Comparison of ENCODE assay signal across 15 cellular contexts in the genomic region with DNA sequence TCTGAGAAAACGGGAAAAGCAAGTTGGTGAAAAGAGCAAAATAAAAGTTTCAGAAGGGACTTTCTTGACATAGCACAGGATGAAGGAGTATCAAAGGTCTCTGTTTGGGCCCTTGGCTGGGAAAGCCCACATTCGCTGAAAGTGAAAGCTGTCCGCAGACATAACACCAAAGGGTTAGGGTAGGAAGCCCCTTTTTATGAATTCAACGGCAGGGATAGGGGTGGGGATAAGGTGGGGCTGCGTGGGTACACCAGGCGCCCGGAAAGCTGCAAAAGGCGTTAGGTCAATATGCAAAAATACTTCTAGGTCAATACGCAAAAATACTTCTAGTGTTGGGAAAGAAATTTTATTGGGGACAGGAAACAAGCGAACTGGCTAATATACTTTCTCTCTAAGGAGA.
DNase-seq lines count a peak whose midpoint lies in the region; ATAC-seq and TF ChIP-seq lines count a peak whose summit lies in the region.
"Had no signal": no experiment of that assay in that cellular context is flagged by ENCODE, and none has a peak within 500 bp of the region (broad histone marks: within the 10 kb centered on the region; RNA-seq: fewer than 3 reads in every experiment).

No MANE protein-coding gene starts in this region.

- no peak for DNase-seq in MCF 10A (ENCODE audit: unreplicated experiment)
- DNase-seq in mammary epithelial cell, result no peak
- DNase-seq in PC-9, result no peak
- DNase-seq in fibroblast of villous mesenchyme (ENCODE audit: low read depth), result no peak
- DNase-seq in NCI-H1436 treated with DMSO at 0.1 percent for 48 hours (lab: John Stamatoyannopoulos, UW), result no peak
- no peak for DNase-seq in NCI-H345 treated with DMSO at 0.1 percent for 48 hours (lab: John Stamatoyannopoulos, UW; ENCODE audit: unreplicated experiment)
- no peak for DNase-seq in natural killer cell
- DNase-seq: activated CD4-positive, alpha-beta T cell treated with anti-CD3 and anti-CD28 coated beads, Interleukin-2, amount 10 ng/mL, durations not matched to agents 7 days and 5 days; cerebellar nuclear complex; NCI-H1436; NCI-H446 treated with DMSO at 0.1 percent for 48 hours; pancreas; T-helper 9 cell had no signal

- intact Hi-C loops in MCF 10A (cut with micrococcal nuclease) (no loop called here), mammary epithelial cell (cut with micrococcal nuclease) (no loop called here), PC-9 (cut with micrococcal nuclease; ENCODE audit: unreplicated experiment) (no loop called here), natural killer cell (cut with micrococcal nuclease) (no loop called here)

- CTCF ChIA-PET in MCF 10A (lab: Yijun Ruan, JAX), result interaction anchor here (0.7 to 0.8 kb wide), 2 partner anchors 13 to 54 kb away, joined by 3 to 4 read pairs; no protein-coding TSS in a partner anchor
- CTCF ChIA-PET in mammary epithelial cell (lab: Charles Lee; ENCODE audit: low non-redundant PET), result no interaction called here
- CTCF ChIA-PET in PC-9 (lab: Charles Lee), result interaction anchor here (0.7 kb wide), 1 partner anchor 48 kb away, joined by 9 read pairs; no protein-coding TSS in a partner anchor

- H3K9ac ChIP-seq in mammary epithelial cell (ENCODE audit: insufficient read depth, low read length), result no peak overlapping the region

- no peak for TF ChIP-seq CTCF in MCF 10A (IDR thresholded peaks at IDR 0.05; ENCODE audit: unreplicated experiment)
- no peak for TF ChIP-seq CTCF in mammary epithelial cell (conservative IDR thresholded peaks at IDR 0.05 in 1 of 2, IDR thresholded peaks at IDR 0.05 in 1 of 2; ENCODE audit: extremely low read depth in 1 of 2, insufficient read depth in 1 of 2, low read depth in 1 of 2, low read length in 2 of 2)
- TF ChIP-seq CTCF in PC-9 (conservative IDR thresholded peaks at IDR 0.05), result no peak
- no peak for TF ChIP-seq CTCF in fibroblast of villous mesenchyme (IDR thresholded peaks at IDR 0.05; ENCODE audit: insufficient read depth, low read depth, low read length)
- TF ChIP-seq CTCF in natural killer cell (IDR thresholded peaks at IDR 0.05), result no peak

- H3K9me3 ChIP-seq in mammary epithelial cell (replicated peaks; ENCODE audit: insufficient read depth, low read length), result no peaks in the 10 kb centered on the region
- H3K9me3 ChIP-seq in PC-9 (ENCODE audit: insufficient read depth, low read depth), result no peaks in the 10 kb centered on the region
- H3K9me3 ChIP-seq: pancreas had no signal

- no peak overlapping the region for H2AFZ ChIP-seq in mammary epithelial cell (ENCODE audit: low read depth, low read length)
- peak overlapping the region; percentile 87 for H2AFZ ChIP-seq in PC-9

- H3K4me1 ChIP-seq in mammary epithelial cell (ENCODE audit: insufficient read depth, low read length) (peaks cover 2% of the 10 kb centered on the region), PC-9 (replicated peaks; ENCODE audit: insufficient read depth) (peaks cover 6% of the 10 kb centered on the region)
- H3K4me1 ChIP-seq: pancreas had no signal

- BruUV-seq in MCF 10A (replicated peaks; lab: Mats Ljungman, UMichigan) (no TSS peak), mammary epithelial cell (replicated peaks; lab: Mats Ljungman, UMichigan) (no TSS peak), PC-9 (replicated peaks; lab: Mats Ljungman, UMichigan) (no TSS peak)

- H3K9me3 Mint-ChIP-seq in MCF 10A (ENCODE audit: unreplicated experiment), result no peaks in the 10 kb centered on the region
- no peaks in the 10 kb centered on the region for H3K9me3 Mint-ChIP-seq in natural killer cell
- H3K9me3 Mint-ChIP-seq: activated CD4-positive, alpha-beta T cell treated with anti-CD3 and anti-CD28 coated beads, Interleukin-2, amount 10 ng/mL, durations not matched to agents 7 days and 5 days; CD8-positive, alpha-beta T cell had no signal

- H3K27me3 ChIP-seq in mammary epithelial cell (ENCODE audit: insufficient read depth, low read length) (no peaks in the 10 kb centered on the region), PC-9 (ENCODE audit: insufficient read depth, low read depth) (no peaks in the 10 kb centered on the region)

- no peaks in the 10 kb centered on the region for H3K79me2 ChIP-seq in mammary epithelial cell (ENCODE audit: insufficient read depth, low read length)
- no peaks in the 10 kb centered on the region for H3K79me2 ChIP-seq in PC-9 (ENCODE audit: low read depth)

- no peaks in the 10 kb centered on the region for H3K9me2 ChIP-seq in PC-9 (ENCODE audit: insufficient read depth)

- H3K4me1 Mint-ChIP-seq in MCF 10A (ENCODE audit: insufficient read depth, unreplicated experiment) (peaks cover 14% of the 10 kb centered on the region), natural killer cell (peaks cover 4 to 6% of the 10 kb centered on the region in 2 donors)

- ATAC-seq in GM21529 (IDR thresholded peaks at IDR 0.05; ENCODE audit: unreplicated experiment) (no peak), natural killer cell (no peak)
- ATAC-seq: CD8-positive, alpha-beta T cell; pancreas had no signal

- H3K27ac Mint-ChIP-seq in MCF 10A (ENCODE audit: low read depth, unreplicated experiment) (peak overlapping the region; percentile 29), natural killer cell (no peak overlapping the region)
- H3K27ac Mint-ChIP-seq: activated CD4-positive, alpha-beta T cell treated with anti-CD3 and anti-CD28 coated beads, Interleukin-2, amount 10 ng/mL, durations not matched to agents 7 days and 5 days; CD8-positive, alpha-beta T cell had no signal

- H3K4me2 ChIP-seq in mammary epithelial cell (ENCODE audit: insufficient read depth, low read depth, low read length) (no peak overlapping the region), PC-9 (peak overlapping the region; percentile 73)

- WGBS in mammary epithelial cell (ENCODE audit: low coverage, missing lambda C conversion rate), result 87% methylated on average over 8 of the region's 10 CpGs

- H3K27ac ChIP-seq in mammary epithelial cell (ENCODE audit: insufficient read depth, low read depth, low read length), result no peak overlapping the region
- H3K27ac ChIP-seq in PC-9, result no peak overlapping the region
- H3K27ac ChIP-seq: pancreas had no signal

- peaks cover 9% of the 10 kb centered on the region for H3K36me3 Mint-ChIP-seq in MCF 10A (ENCODE audit: insufficient read depth, unreplicated experiment)
- no peaks in the 10 kb centered on the region for H3K36me3 Mint-ChIP-seq in natural killer cell
- H3K36me3 Mint-ChIP-seq: CD8-positive, alpha-beta T cell had no signal

- no peaks in the 10 kb centered on the region for H3K27me3 Mint-ChIP-seq in MCF 10A (ENCODE audit: insufficient read depth, unreplicated experiment)
- H3K27me3 Mint-ChIP-seq in natural killer cell (ENCODE audit: low read depth in 2 of 2), result peaks cover 23 to 30% of the 10 kb centered on the region in 2 donors

- no peak overlapping the region for H3K4me3 ChIP-seq in mammary epithelial cell (replicated peaks in 1 of 3; ENCODE audit: insufficient read depth in 1 of 3, low read depth in 2 of 3, low read length in 3 of 3)
- peak overlapping the region; percentile 52 for H3K4me3 ChIP-seq in PC-9
- H3K4me3 ChIP-seq in fibroblast of villous mesenchyme (ENCODE audit: low read depth, low read length), result peak overlapping the region; percentile 39
- H3K4me3 ChIP-seq: pancreas had no signal

- dilution Hi-C loops in mammary epithelial cell (cut with HindIII; ENCODE audit: low sequenced_read_pairs), result no loop called here

- H3K4me3 Mint-ChIP-seq in MCF 10A (ENCODE audit: unreplicated experiment) (no peak overlapping the region), natural killer cell (no peak overlapping the region)
- H3K4me3 Mint-ChIP-seq: activated CD4-positive, alpha-beta T cell treated with anti-CD3 and anti-CD28 coated beads, Interleukin-2, amount 10 ng/mL, durations not matched to agents 7 days and 5 days; CD8-positive, alpha-beta T cell had no signal

- H4K20me1 ChIP-seq in mammary epithelial cell (ENCODE audit: insufficient read depth, low read length), result no peaks in the 10 kb centered on the region
- no peaks in the 10 kb centered on the region for H4K20me1 ChIP-seq in PC-9 (ENCODE audit: insufficient read depth)

- 0 out of 2 replicates have a peak, but pooled peaks cover 4% of the 10 kb centered on the region for H3F3A ChIP-seq in PC-9 (ENCODE audit: insufficient read depth, low read depth)

- in situ Hi-C loops in mammary epithelial cell (cut with MboI; ENCODE audit: low sequenced_read_pairs in 2 of 2), result no loop called here

- POLR2A ChIA-PET in MCF 10A (lab: Yijun Ruan, JAX), result interaction anchor here (1.1 kb wide), 1 partner anchor 14 kb away, joined by 3 read pairs; no protein-coding TSS in a partner anchor
- POLR2A ChIA-PET in PC-9 (lab: Charles Lee; ENCODE audit: unreplicated experiment), result interaction anchor here (0.7 kb wide), 1 partner anchor 60 kb away, joined by 7 read pairs; no protein-coding TSS in a partner anchor

- H3K36me3 ChIP-seq in mammary epithelial cell (ENCODE audit: insufficient read depth, low read length) (no peaks in the 10 kb centered on the region), PC-9 (ENCODE audit: low read depth) (no peaks in the 10 kb centered on the region)
- H3K36me3 ChIP-seq: pancreas had no signal

Comparison
In these comparisons a context has a peak if more than half of its experiments do, and no peak if none do; other contexts are left out.
1. H3K4me3 ChIP-seq: peak in PC-9 (single experiment) and fibroblast of villous mesenchyme (single experiment); none in mammary epithelial cell (0 of 3).